In genomic region chr15:90167121-90167520, GRCh38 we compare ENCODE assay signal across 2 cellular contexts.
TF ChIP-seq lines count a peak whose summit lies in the region.

No MANE protein-coding gene starts in this region.

TF ChIP-seq in A549, 52 proteins besides CTCF, POLR2A, EP300 and RAD21:
- TF ChIP-seq EHMT2 (IDR thresholded peaks at IDR 0.05; ENCODE audit: low read depth) = no peak
TF ChIP-seq in A549: peak in this region for 0.

TF ChIP-seq in K562, 482 proteins besides CTCF, POLR2A, EP300 and RAD21:
- TF ChIP-seq ZSCAN32 (CRISPR knock-in tag; IDR thresholded peaks at IDR 0.05) = no peak
- TF ChIP-seq SP2 (IDR thresholded peaks at IDR 0.05; ENCODE audit: extremely low read depth, low read depth, low read length, poor library complexity, severe bottlenecking) = no peak
- no peak for TF ChIP-seq CBFA2T3 (IDR thresholded peaks at IDR 0.05)
- TF ChIP-seq ZNF717 (CRISPR knock-in tag; IDR thresholded peaks at IDR 0.05) = no peak
- TF ChIP-seq ARID4B (CRISPR knock-in tag; IDR thresholded peaks at IDR 0.05) = no peak
- no peak for TF ChIP-seq NFE2L1 (tag; IDR thresholded peaks at IDR 0.05; ENCODE audit: borderline replicate concordance, low read depth)
- TF ChIP-seq CBX3 (IDR thresholded peaks at IDR 0.05; ENCODE audit: borderline replicate concordance in 1 of 2, low read length in 2 of 2) = no peak
- TF ChIP-seq E4F1 (CRISPR knock-in tag; IDR thresholded peaks at IDR 0.05; ENCODE audit: borderline replicate concordance) = no peak
- no peak for TF ChIP-seq ZBTB5 (IDR thresholded peaks at IDR 0.05)
- TF ChIP-seq ZNF398 (CRISPR knock-in tag; IDR thresholded peaks at IDR 0.05) = no peak
- TF ChIP-seq RBM25 (IDR thresholded peaks at IDR 0.05; ENCODE audit: low read depth, low read length, severe bottlenecking) = peak; percentile 56
- TF ChIP-seq RBBP5 (IDR thresholded peaks at IDR 0.05; ENCODE audit: borderline replicate concordance, insufficient read depth, low read length, poor library complexity, severe bottlenecking) = no peak
- TF ChIP-seq POLR3G (IDR thresholded peaks at IDR 0.05; ENCODE audit: extremely low read depth, insufficient read length, insufficient replicate concordance) = no peak
- no peak for TF ChIP-seq NELFE (IDR thresholded peaks at IDR 0.05; ENCODE audit: insufficient read depth, insufficient read length)
- no peak for TF ChIP-seq ZNF354B (CRISPR knock-in tag; IDR thresholded peaks at IDR 0.05)
- no peak for TF ChIP-seq FUS (optimal IDR thresholded peaks at IDR 0.05; ENCODE audit: low read depth, low read length)
- peak; percentile 97 for TF ChIP-seq ZNF12 (CRISPR knock-in tag; IDR thresholded peaks at IDR 0.05)
